23 cellular contexts compared by ENCODE assay signal in the genomic region with DNA sequence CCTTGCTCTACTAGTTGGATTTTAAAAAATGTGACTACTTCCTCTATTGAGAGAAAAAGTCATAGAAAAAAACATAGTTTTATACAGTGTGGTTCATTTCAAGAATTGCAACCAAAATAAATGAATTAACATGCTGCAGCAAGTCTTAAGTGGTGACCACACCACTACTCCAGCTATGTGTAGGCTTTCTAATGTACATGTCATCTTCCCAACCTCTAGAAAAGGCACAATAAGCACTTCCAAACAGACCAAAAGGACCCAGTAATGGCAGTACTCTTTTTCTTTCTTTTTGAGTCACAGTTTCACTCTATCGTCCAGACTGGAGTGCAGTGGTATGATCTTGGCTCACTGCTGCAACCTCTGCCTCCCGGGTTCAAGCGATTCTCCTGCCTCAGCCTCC.
"Had no signal": no experiment of that assay in that cellular context is flagged by ENCODE, and none has a peak within 500 bp of the region (broad histone marks: within the 10 kb centered on the region; RNA-seq: fewer than 3 reads in every experiment).

No MANE protein-coding gene starts in this region.

- H3K36me3 ChIP-seq: ascending aorta, brain microvascular endothelial cell, gastrocnemius medialis, left lung, neural progenitor cell, right lobe of liver, tibial artery had no signal

- H2AFZ ChIP-seq: neural progenitor cell had no signal

- H3K4me2 ChIP-seq: neural progenitor cell had no signal

- H3K27me3 ChIP-seq: ascending aorta, brain microvascular endothelial cell, gastrocnemius medialis, left lung, neural progenitor cell, right lobe of liver, tibial artery had no signal

- DNase-seq: activated CD4-positive, alpha-beta T cell treated with anti-CD3 and anti-CD28 coated beads, Interleukin-2, amount 50 U/mL, for 48 hours; brain microvascular endothelial cell; central memory CD4-positive, alpha-beta T cell; effector memory CD4-positive, alpha-beta T cell; gastrocnemius medialis; hippocampal formation; kidney glomerular epithelial cell; left lung; naive thymus-derived CD8-positive, alpha-beta T cell; posterior cingulate gyrus; right lobe of liver; stimulated activated CD4-positive, alpha-beta T cell treated with anti-CD3 and anti-CD28 coated beads, Interleukin-1b, Interleukin-23, amount 100 ng/mL, for 48 hours; substantia nigra; T-helper 9 cell; tibial artery had no signal

- H3K4me1 ChIP-seq: ascending aorta, gastrocnemius medialis, left lung, right lobe of liver, tibial artery had no signal

- H3K36me3 Mint-ChIP-seq: activated naive CD4-positive, alpha-beta T cell treated with anti-CD3 and anti-CD28 coated beads, Interleukin-2, amount 50 U/mL, for 72 hours; naive thymus-derived CD8-positive, alpha-beta T cell; neural progenitor cell had no signal

- ATAC-seq: esophagus mucosa; gastrocnemius medialis; left lung; naive thymus-derived CD8-positive, alpha-beta T cell; right lobe of liver had no signal

- H3K27ac Mint-ChIP-seq: activated naive CD4-positive, alpha-beta T cell treated with anti-CD3 and anti-CD28 coated beads, Interleukin-2, amount 50 U/mL, for 72 hours; activated T-helper 1 cell treated with anti-CD3 and anti-CD28 coated beads, Interleukin-12 subunit alpha, Interleukin-12 subunit beta, Interleukin-2, Interleukin-4 antibody, amounts not matched to agents 30 ng/mL and 10 ng/mL and 1 ng/mL, durations not matched to agents 14 hours and 24 hours and 36 hours; naive thymus-derived CD8-positive, alpha-beta T cell; neural progenitor cell; WTC11 had no signal

- H3K4me3 ChIP-seq: ascending aorta, gastrocnemius medialis, left lung, lung, neural progenitor cell, right lobe of liver, skin epidermis, tibial artery had no signal

- H3K9me3 Mint-ChIP-seq: activated naive CD4-positive, alpha-beta T cell treated with anti-CD3 and anti-CD28 coated beads, Interleukin-2, amount 50 U/mL, for 72 hours; activated T-helper 1 cell treated with anti-CD3 and anti-CD28 coated beads, Interleukin-12 subunit alpha, Interleukin-12 subunit beta, Interleukin-2, Interleukin-4 antibody, amounts not matched to agents 30 ng/mL and 10 ng/mL and 1 ng/mL, durations not matched to agents 14 hours and 24 hours and 36 hours had no signal

- H3K9ac ChIP-seq: neural progenitor cell had no signal

- H3K9me3 ChIP-seq: ascending aorta, gastrocnemius medialis, left lung, right lobe of liver had no signal

- H3K4me3 Mint-ChIP-seq: activated T-helper 1 cell treated with anti-CD3 and anti-CD28 coated beads, Interleukin-12 subunit alpha, Interleukin-12 subunit beta, Interleukin-2, Interleukin-4 antibody, amounts not matched to agents 30 ng/mL and 10 ng/mL and 1 ng/mL, durations not matched to agents 14 hours and 24 hours and 36 hours; naive thymus-derived CD8-positive, alpha-beta T cell; neural progenitor cell; WTC11 had no signal

- H3K4me1 Mint-ChIP-seq: naive thymus-derived CD8-positive, alpha-beta T cell; neural progenitor cell had no signal

- H3K27ac ChIP-seq: ascending aorta, brain microvascular endothelial cell, gastrocnemius medialis, left lung, neural progenitor cell, right lobe of liver, skin epidermis, tibial artery had no signal
